In the genomic region with DNA sequence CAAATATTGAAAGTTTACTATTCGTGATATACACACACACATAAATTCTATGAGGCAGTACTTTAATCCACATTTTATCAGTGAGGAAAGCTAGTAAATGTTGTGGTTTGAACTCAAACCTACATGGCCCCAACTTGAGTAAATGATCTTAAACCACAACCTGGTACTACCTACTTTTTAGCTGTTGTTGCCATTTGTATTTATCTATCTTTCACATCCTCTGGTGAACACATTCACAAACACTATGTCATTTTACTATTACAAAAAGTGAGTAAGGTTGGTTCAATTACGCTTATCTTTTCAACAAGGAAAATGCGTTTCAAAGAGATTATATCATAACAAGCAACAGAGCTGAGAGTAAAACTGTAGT, we compare ENCODE assay signal across 17 cellular contexts.
"Had no signal": no experiment of that assay in that cellular context is flagged by ENCODE, and none has a peak within 500 bp of the region (broad histone marks: within the 10 kb centered on the region; RNA-seq: fewer than 3 reads in every experiment).

No MANE protein-coding gene starts in this region.

- H3K36me3 ChIP-seq: neutrophil, right atrium auricular region had no signal

- DNase-seq: activated CD4-positive, alpha-beta T cell treated with anti-CD3 and anti-CD28 coated beads, Interleukin-2, amount 50 U/mL, for 48 hours; activated CD4-positive, CD25-positive, alpha-beta regulatory T cell treated with anti-CD3 and anti-CD28 coated beads, Interleukin-2, amount 50 U/mL, for 72 hours; activated CD8-positive, alpha-beta memory T cell treated with anti-CD3 and anti-CD28 coated beads, Interleukin-2, amount 10 ng/mL, durations not matched to agents 7 days and 5 days; activated gamma-delta T cell; activated naive CD8-positive, alpha-beta T cell treated with anti-CD3 and anti-CD28 coated beads, Interleukin-2, amount 10 ng/mL, durations not matched to agents 7 days and 5 days; activated T-cell treated with anti-CD3 and anti-CD28 coated beads, Interleukin-2, amount 50 U/mL, for 24 hours; effector memory CD8-positive, alpha-beta T cell; glutamatergic neuron; immature natural killer cell; naive thymus-derived CD8-positive, alpha-beta T cell; posterior cingulate gyrus; small intestine; substantia nigra; T-helper 9 cell had no signal

- H3K27me3 ChIP-seq: neutrophil, right atrium auricular region had no signal

- ATAC-seq: activated CD8-positive, alpha-beta memory T cell treated with anti-CD3 and anti-CD28 coated beads, Interleukin-2, amount 10 ng/mL, durations not matched to agents 7 days and 5 days; effector memory CD8-positive, alpha-beta T cell; naive thymus-derived CD8-positive, alpha-beta T cell; stimulated activated effector memory CD8-positive, alpha-beta T cell treated with anti-CD3 and anti-CD28 coated beads, Interleukin-12 subunit alpha, Interleukin-12 subunit beta, amount 100 ng/mL, for 72 hours had no signal

- H3K4me1 ChIP-seq: right atrium auricular region had no signal

- H3K27ac ChIP-seq: neutrophil, right atrium auricular region had no signal

- H3K9me3 ChIP-seq: neutrophil, right atrium auricular region had no signal

- H3K4me3 ChIP-seq: right atrium auricular region had no signal

- FAIRE-seq: small intestine had no signal
